27 cellular contexts compared by ENCODE assay signal in the genomic region with DNA sequence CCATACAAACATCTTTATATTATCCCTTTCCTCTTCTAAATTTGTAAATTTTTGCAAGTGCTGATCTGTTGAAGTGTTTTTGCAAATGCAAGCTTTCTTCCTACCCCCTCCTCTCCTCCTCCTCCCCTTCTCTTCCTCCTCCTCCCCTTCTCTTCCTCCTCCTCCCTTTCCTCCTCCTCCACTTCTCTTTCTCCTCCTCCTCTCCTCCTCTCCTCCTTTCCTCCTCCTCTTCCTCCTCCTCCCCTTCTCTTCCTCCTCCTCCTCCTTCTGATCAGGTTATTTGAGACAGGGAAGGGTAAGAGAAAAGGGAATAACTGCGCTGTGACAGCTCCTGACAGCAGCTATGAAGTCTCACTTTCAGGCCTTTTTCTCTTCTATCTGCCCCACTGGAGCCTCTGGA.
"Had no signal": no experiment of that assay in that cellular context is flagged by ENCODE, and none has a peak within 500 bp of the region (broad histone marks: within the 10 kb centered on the region; RNA-seq: fewer than 3 reads in every experiment).

No MANE protein-coding gene starts in this region.

- H3K27me3 Mint-ChIP-seq: natural killer cell treated with Interleukin-12 subunit alpha and Interleukin-12 subunit beta and Interleukin-15 and Interleukin-18, amount 100 ng/mL, for 72 hours; stimulated activated naive CD8-positive, alpha-beta T cell treated with anti-CD3 and anti-CD28 coated beads, Interleukin-15, Interleukin-2, amounts not matched to agents 100 ng/mL and 50 ng/mL, for 24 hours had no signal

- H3K4me3 Mint-ChIP-seq: mesothelial cell of epicardium; naive thymus-derived CD4-positive, alpha-beta T cell; natural killer cell treated with Interleukin-12 subunit alpha and Interleukin-12 subunit beta and Interleukin-15 and Interleukin-18, amount 100 ng/mL, for 72 hours; stimulated activated effector memory CD8-positive, alpha-beta T cell treated with anti-CD3 and anti-CD28 coated beads, Interleukin-12 subunit alpha, Interleukin-12 subunit beta, amount 100 ng/mL, for 72 hours; stimulated activated naive CD8-positive, alpha-beta T cell treated with anti-CD3 and anti-CD28 coated beads, Interleukin-15, Interleukin-2, amounts not matched to agents 100 ng/mL and 50 ng/mL, for 24 hours had no signal

- H3K36me3 Mint-ChIP-seq: mesothelial cell of epicardium; natural killer cell treated with Interleukin-12 subunit alpha and Interleukin-12 subunit beta and Interleukin-15 and Interleukin-18, amount 100 ng/mL, for 72 hours; stimulated activated effector memory CD8-positive, alpha-beta T cell treated with anti-CD3 and anti-CD28 coated beads, Interleukin-12 subunit alpha, Interleukin-12 subunit beta, amount 100 ng/mL, for 72 hours had no signal

- H3K27me3 ChIP-seq: pancreas, sigmoid colon, spleen, suprapubic skin, tibial artery, upper lobe of right lung had no signal

- H3K4me1 Mint-ChIP-seq: stimulated activated effector memory CD8-positive, alpha-beta T cell treated with anti-CD3 and anti-CD28 coated beads, Interleukin-12 subunit alpha, Interleukin-12 subunit beta, amount 100 ng/mL, for 72 hours had no signal

- DNase-seq: hippocampal formation; kidney glomerular epithelial cell; left colon; left ventricle myocardium inferior; mesendoderm; naive thymus-derived CD4-positive, alpha-beta T cell; nucleus accumbens; pancreas; posterior cingulate gyrus; retina; right cardiac atrium; sigmoid colon; small intestine; spleen; stimulated activated CD4-positive, alpha-beta T cell treated with anti-CD3 and anti-CD28 coated beads, Interleukin-4, amount 100 ng/mL, for 24 hours; stimulated activated naive CD4-positive, alpha-beta T cell; tibial artery; trophoblast cell; upper lobe of right lung had no signal

- H3K4me3 ChIP-seq: left ventricle myocardium inferior, lung, pancreas, prostate gland, sigmoid colon, spleen, suprapubic skin, thoracic aorta, tibial artery, upper lobe of right lung had no signal

- H3K27ac Mint-ChIP-seq: mesothelial cell of epicardium; naive thymus-derived CD4-positive, alpha-beta T cell; natural killer cell treated with Interleukin-12 subunit alpha and Interleukin-12 subunit beta and Interleukin-15 and Interleukin-18, amount 100 ng/mL, for 72 hours; stimulated activated effector memory CD8-positive, alpha-beta T cell treated with anti-CD3 and anti-CD28 coated beads, Interleukin-12 subunit alpha, Interleukin-12 subunit beta, amount 100 ng/mL, for 72 hours had no signal

- H3K27ac ChIP-seq: left ventricle myocardium inferior, pancreas, prostate gland, sigmoid colon, suprapubic skin, thoracic aorta, tibial artery, upper lobe of right lung had no signal

- H3K9me3 ChIP-seq: left ventricle myocardium inferior, pancreas, prostate gland, sigmoid colon, spleen, suprapubic skin, thoracic aorta, tibial artery, upper lobe of right lung had no signal

- ATAC-seq: left colon; naive thymus-derived CD4-positive, alpha-beta T cell; natural killer cell treated with Interleukin-12 subunit alpha and Interleukin-12 subunit beta and Interleukin-15 and Interleukin-18, amount 100 ng/mL, for 72 hours; pancreas; right cardiac atrium; stimulated activated effector memory CD8-positive, alpha-beta T cell treated with anti-CD3 and anti-CD28 coated beads, Interleukin-12 subunit alpha, Interleukin-12 subunit beta, amount 100 ng/mL, for 72 hours; upper lobe of right lung had no signal

- H3K36me3 ChIP-seq: left ventricle myocardium inferior, pancreas, prostate gland, sigmoid colon, spleen, suprapubic skin, thoracic aorta, tibial artery, upper lobe of right lung had no signal

- H3K9me3 Mint-ChIP-seq: mesothelial cell of epicardium; natural killer cell treated with Interleukin-12 subunit alpha and Interleukin-12 subunit beta and Interleukin-15 and Interleukin-18, amount 100 ng/mL, for 72 hours; stimulated activated effector memory CD8-positive, alpha-beta T cell treated with anti-CD3 and anti-CD28 coated beads, Interleukin-12 subunit alpha, Interleukin-12 subunit beta, amount 100 ng/mL, for 72 hours; stimulated activated naive CD8-positive, alpha-beta T cell treated with anti-CD3 and anti-CD28 coated beads, Interleukin-15, Interleukin-2, amounts not matched to agents 100 ng/mL and 50 ng/mL, for 24 hours had no signal

- H3K4me1 ChIP-seq: left ventricle myocardium inferior, prostate gland, sigmoid colon, suprapubic skin, tibial artery had no signal
